Comparison of ENCODE assay signal across 1 cellular context in genomic region chr2:47201224-47201623, GRCh38.
TF ChIP-seq lines count a peak whose summit lies in the region.

No MANE protein-coding gene starts in this region.

TF ChIP-seq in IMR-90, 13 proteins besides CTCF, POLR2A, EP300 and RAD21 (continued from another document):
- TF ChIP-seq ELK1 (IDR thresholded peaks at IDR 0.05; ENCODE audit: borderline replicate concordance, low read depth, low read length), result no peak
